In the genomic region with DNA sequence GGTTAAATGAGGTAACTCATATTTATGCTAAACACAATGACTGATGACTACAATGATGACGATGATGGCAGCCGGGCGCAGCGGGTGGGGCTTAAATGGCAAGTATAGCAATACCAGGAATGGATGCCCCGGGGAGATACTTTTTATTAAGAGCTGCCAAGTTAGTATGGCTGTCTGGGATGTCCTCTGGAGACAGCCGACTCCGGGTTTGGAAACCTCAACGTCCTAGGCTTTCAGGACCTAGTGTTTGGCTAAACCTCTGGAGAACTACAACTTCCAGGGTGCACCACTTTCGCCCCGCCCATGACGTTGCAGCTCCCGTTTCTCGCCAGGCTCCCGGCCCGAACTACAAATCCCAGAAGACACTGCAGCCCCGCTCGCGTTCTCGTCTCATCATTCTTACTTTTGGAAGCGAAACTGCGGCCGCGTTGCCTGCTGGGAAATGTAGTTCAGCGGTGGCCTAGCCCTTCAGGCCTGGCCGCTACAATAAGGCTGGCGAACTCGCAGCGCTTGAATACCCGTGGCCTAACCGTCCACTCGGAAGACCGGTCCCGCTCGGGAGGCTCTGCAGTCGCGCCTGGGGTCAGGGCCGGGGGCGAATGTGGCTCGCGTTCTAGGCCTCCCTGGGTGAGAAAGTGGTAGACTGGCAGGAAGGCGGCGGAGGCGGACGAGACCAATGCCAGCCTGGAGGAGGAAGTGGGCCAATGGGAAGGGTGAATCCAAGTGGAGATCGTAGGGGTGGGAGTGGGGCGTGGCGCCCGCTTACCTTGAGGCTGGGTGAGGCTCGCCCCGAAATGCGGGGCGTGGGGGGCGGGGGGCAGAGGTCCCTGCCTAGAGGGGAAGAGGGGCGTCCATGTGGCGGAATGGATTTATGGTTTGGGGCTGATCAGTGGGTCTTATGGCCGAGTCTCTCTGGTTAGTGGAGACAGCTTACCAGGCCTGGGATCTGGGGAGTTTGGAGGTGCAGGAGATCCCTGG, we compare ENCODE assay signal across 8 cellular contexts. TPM values are rescaled to one million over a fixed set of nuclear protein-coding genes. Genes with fewer than 3 reads are reported as not detected.
DNase-seq lines count a peak whose midpoint lies in the region; ATAC-seq and TF ChIP-seq lines count a peak whose summit lies in the region.

A gene (plus strand): TSS at position 463 of the 978 bp plus-strand sequence. CDS start 2,221 bp downstream, outside the sequence.

- peak within 1 kb of the TSS; percentile 94 for H3K27ac Mint-ChIP-seq in activated CD4-positive, alpha-beta memory T cell treated with anti-CD3 and anti-CD28 coated beads for 36 hours

- POLR2A ChIA-PET in activated CD4-positive, alpha-beta memory T cell treated with anti-CD3 and anti-CD28 coated beads for 36 hours (lab: Charles Lee), result interaction anchor here (1.0 to 1.3 kb wide), 2 partner anchors 86 to 189 kb away, joined by 3 to 8 read pairs; a partner anchor contains a TSS

- H3K27me3 Mint-ChIP-seq in activated CD4-positive, alpha-beta memory T cell treated with anti-CD3 and anti-CD28 coated beads for 36 hours, result peaks cover 2% of the 10 kb centered on the region

- TF ChIP-seq RAD21 in liver (IDR thresholded peaks at IDR 0.05), result no peak

- peaks cover 0 to 10% (median 3%) of the 10 kb centered on the region in 4 donors for H3K4me1 ChIP-seq in liver (ENCODE audit: control insufficient read depth in 4 of 4, insufficient read depth in 4 of 4, low read length in 3 of 4)

- H3K27ac ChIP-seq in dorsolateral prefrontal cortex (peak within 1 kb of the TSS; percentile 77 to 100 (median 98)), liver (ENCODE audit: low read depth in 1 of 2, low read length in 2 of 2) (peak within 1 kb of the TSS; percentile 95 to 98)

- CTCF ChIA-PET in activated CD4-positive, alpha-beta memory T cell treated with anti-CD3 and anti-CD28 coated beads for 36 hours (lab: Charles Lee), result interaction anchor here (0.8 to 2.0 kb wide), 3 partner anchors 9 to 380 kb away, joined by 3 to 5 read pairs (median 3); no protein-coding TSS in a partner anchor

- no peaks in the 10 kb centered on the region for H3K9me3 Mint-ChIP-seq in activated CD4-positive, alpha-beta memory T cell treated with anti-CD3 and anti-CD28 coated beads for 36 hours

- ATAC-seq in GM19438 (IDR thresholded peaks at IDR 0.05; ENCODE audit: low read depth, unreplicated experiment) (peak; percentile 90), HG03575 (IDR thresholded peaks at IDR 0.05; ENCODE audit: extremely low read depth, insufficient number of reproducible peaks, low FRiP score, unreplicated experiment) (peak; percentile 87)

- intact Hi-C loops in activated CD4-positive, alpha-beta memory T cell treated with anti-CD3 and anti-CD28 coated beads for 36 hours (cut with micrococcal nuclease), result loop anchor here (1.0 to 5.0 kb wide), 10 partner anchors 40 to 380 kb away; a partner anchor contains a TSS
- intact Hi-C loops in dorsolateral prefrontal cortex (cut with DNase I), result loop anchor here (2.0 to 5.0 kb wide), 4 partner anchors 85 to 300 kb away; a partner anchor contains a TSS

- H3K27me3 ChIP-seq in dorsolateral prefrontal cortex (peaks cover 0 to 3% (median 0%) of the 10 kb centered on the region in 45 donors), liver (ENCODE audit: control insufficient read depth in 4 of 4, insufficient read depth in 4 of 4, low read length in 3 of 4) (no peaks in the 10 kb centered on the region)

- peak within 1 kb of the TSS; percentile 56 to 98 (median 84) for H3K4me3 ChIP-seq in dorsolateral prefrontal cortex
- H3K4me3 ChIP-seq in liver (ENCODE audit: low read depth in 1 of 3, low read length in 3 of 3), result peak within 1 kb of the TSS; percentile 62 to 85 (median 66)

- peak within 1 kb of the TSS in 1 of 2 donors; percentile 91 for H3K9ac ChIP-seq in liver (ENCODE audit: low read depth in 1 of 2, low read length in 2 of 2)

- peak; percentile 98 for DNase-seq in CD1c-positive myeloid dendritic cell (ENCODE audit: extremely low spot score)
- peak; percentile 98 for DNase-seq in NCI-H82 treated with DMSO at 0.1 percent for 48 hours (lab: John Stamatoyannopoulos, UW; ENCODE audit: unreplicated experiment)
- DNase-seq in activated CD4-positive, alpha-beta memory T cell treated with anti-CD3 and anti-CD28 coated beads for 36 hours, result peak; percentile 99
- DNase-seq in dorsolateral prefrontal cortex, result peak; percentile 98 to 100 (median 99)
- DNase-seq in stimulated activated CD4-positive, alpha-beta T cell treated with anti-CD3 and anti-CD28 coated beads, Interleukin-4, amount 100 ng/mL, for 24 hours, result peak; percentile 99

- peak within 1 kb of the TSS; percentile 95 for H3K4me3 Mint-ChIP-seq in activated CD4-positive, alpha-beta memory T cell treated with anti-CD3 and anti-CD28 coated beads for 36 hours

- H3K36me3 ChIP-seq in liver (ENCODE audit: control insufficient read depth in 4 of 4, insufficient read depth in 3 of 4, low read depth in 1 of 4, low read length in 3 of 4), result peaks cover 0 to 13% (median 4%) of the 10 kb centered on the region in 4 donors

- TF ChIP-seq CTCF in dorsolateral prefrontal cortex (IDR thresholded peaks at IDR 0.05 in 54 of 56, conservative IDR thresholded peaks at IDR 0.05 in 2 of 56; ENCODE audit: low read depth in 1 of 56, partially characterized antibody in 56 of 56), result peak in 15 of 56 donors; percentile 5 to 45 (median 25)
- no peak for TF ChIP-seq CTCF in liver (IDR thresholded peaks at IDR 0.05; ENCODE audit: low read depth, low read length, missing input control)

- peaks cover 4% of the 10 kb centered on the region for H3K36me3 Mint-ChIP-seq in activated CD4-positive, alpha-beta memory T cell treated with anti-CD3 and anti-CD28 coated beads for 36 hours

- WGBS in liver, result 7% methylated on average over 56 of the region's 56 CpGs

- H3K4me1 Mint-ChIP-seq in activated CD4-positive, alpha-beta memory T cell treated with anti-CD3 and anti-CD28 coated beads for 36 hours (ENCODE audit: low read depth), result peaks cover 8% of the 10 kb centered on the region

- H3K9me3 ChIP-seq in liver (ENCODE audit: control insufficient read depth in 4 of 4, low read length in 3 of 4), result no peaks in the 10 kb centered on the region

TF ChIP-seq in liver, 16 proteins besides CTCF, POLR2A, EP300 and RAD21 (continues in another document):
- TF ChIP-seq RXRA (IDR thresholded peaks at IDR 0.05) (peak in 1 of 2 donors; percentile 39), JUND (IDR thresholded peaks at IDR 0.05) (no peak), GABPA (IDR thresholded peaks at IDR 0.05 in 1 of 2, conservative IDR thresholded peaks at IDR 0.05 in 1 of 2) (peak in 1 of 2 donors; percentile 76), FOXA1 (IDR thresholded peaks at IDR 0.05) (no peak), YY1 (IDR thresholded peaks at IDR 0.05) (peak; percentile 83), EGR1 (IDR thresholded peaks at IDR 0.05; ENCODE audit: low read depth in 2 of 2) (peak in 1 of 2 donors; percentile 10), SP1 (IDR thresholded peaks at IDR 0.05) (peak; percentile 67)
- TF ChIP-seq, protein P1, sequence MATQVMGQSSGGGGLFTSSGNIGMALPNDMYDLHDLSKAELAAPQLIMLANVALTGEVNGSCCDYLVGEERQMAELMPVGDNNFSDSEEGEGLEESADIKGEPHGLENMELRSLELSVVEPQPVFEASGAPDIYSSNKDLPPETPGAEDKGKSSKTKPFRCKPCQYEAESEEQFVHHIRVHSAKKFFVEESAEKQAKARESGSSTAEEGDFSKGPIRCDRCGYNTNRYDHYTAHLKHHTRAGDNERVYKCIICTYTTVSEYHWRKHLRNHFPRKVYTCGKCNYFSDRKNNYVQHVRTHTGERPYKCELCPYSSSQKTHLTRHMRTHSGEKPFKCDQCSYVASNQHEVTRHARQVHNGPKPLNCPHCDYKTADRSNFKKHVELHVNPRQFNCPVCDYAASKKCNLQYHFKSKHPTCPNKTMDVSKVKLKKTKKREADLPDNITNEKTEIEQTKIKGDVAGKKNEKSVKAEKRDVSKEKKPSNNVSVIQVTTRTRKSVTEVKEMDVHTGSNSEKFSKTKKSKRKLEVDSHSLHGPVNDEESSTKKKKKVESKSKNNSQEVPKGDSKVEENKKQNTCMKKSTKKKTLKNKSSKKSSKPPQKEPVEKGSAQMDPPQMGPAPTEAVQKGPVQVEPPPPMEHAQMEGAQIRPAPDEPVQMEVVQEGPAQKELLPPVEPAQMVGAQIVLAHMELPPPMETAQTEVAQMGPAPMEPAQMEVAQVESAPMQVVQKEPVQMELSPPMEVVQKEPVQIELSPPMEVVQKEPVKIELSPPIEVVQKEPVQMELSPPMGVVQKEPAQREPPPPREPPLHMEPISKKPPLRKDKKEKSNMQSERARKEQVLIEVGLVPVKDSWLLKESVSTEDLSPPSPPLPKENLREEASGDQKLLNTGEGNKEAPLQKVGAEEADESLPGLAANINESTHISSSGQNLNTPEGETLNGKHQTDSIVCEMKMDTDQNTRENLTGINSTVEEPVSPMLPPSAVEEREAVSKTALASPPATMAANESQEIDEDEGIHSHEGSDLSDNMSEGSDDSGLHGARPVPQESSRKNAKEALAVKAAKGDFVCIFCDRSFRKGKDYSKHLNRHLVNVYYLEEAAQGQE (IDR thresholded peaks at IDR 0.05), result peak; percentile 62
- TF ChIP-seq, protein P2, sequence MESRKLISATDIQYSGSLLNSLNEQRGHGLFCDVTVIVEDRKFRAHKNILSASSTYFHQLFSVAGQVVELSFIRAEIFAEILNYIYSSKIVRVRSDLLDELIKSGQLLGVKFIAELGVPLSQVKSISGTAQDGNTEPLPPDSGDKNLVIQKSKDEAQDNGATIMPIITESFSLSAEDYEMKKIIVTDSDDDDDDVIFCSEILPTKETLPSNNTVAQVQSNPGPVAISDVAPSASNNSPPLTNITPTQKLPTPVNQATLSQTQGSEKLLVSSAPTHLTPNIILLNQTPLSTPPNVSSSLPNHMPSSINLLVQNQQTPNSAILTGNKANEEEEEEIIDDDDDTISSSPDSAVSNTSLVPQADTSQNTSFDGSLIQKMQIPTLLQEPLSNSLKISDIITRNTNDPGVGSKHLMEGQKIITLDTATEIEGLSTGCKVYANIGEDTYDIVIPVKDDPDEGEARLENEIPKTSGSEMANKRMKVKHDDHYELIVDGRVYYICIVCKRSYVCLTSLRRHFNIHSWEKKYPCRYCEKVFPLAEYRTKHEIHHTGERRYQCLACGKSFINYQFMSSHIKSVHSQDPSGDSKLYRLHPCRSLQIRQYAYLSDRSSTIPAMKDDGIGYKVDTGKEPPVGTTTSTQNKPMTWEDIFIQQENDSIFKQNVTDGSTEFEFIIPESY (IDR thresholded peaks at IDR 0.05), result peak; percentile 98
- TF ChIP-seq, protein P3, sequence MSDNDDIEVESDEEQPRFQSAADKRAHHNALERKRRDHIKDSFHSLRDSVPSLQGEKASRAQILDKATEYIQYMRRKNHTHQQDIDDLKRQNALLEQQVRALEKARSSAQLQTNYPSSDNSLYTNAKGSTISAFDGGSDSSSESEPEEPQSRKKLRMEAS (IDR thresholded peaks at IDR 0.05), result peak; percentile 41
- TF ChIP-seq, protein P4, sequence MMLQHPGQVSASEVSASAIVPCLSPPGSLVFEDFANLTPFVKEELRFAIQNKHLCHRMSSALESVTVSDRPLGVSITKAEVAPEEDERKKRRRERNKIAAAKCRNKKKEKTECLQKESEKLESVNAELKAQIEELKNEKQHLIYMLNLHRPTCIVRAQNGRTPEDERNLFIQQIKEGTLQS (IDR thresholded peaks at IDR 0.05), result no peak

RNA-seq across cellular contexts. Expression of the gene that starts here (rescaled TPM):
- 10 to 100 TPM; 20.8 to 25.2 TPM for total RNA-seq in activated CD4-positive, alpha-beta memory T cell treated with anti-CD3 and anti-CD28 coated beads for 36 hours
- total RNA-seq in dorsolateral prefrontal cortex (10 to 100 TPM; 15.9 to 35.4 (median 24.8) TPM), liver (1 to 10 TPM; 6.3 to 9.3 TPM)
- 1 to 10 TPM; 3.4 to 4.4 TPM for polyA plus RNA-seq in liver

Comparison
In these comparisons a context has a peak if more than half of its experiments do, and no peak if none do; other contexts are left out.
1. Peak in every context shown above with its lines: DNase-seq, ATAC-seq, H3K4me3 ChIP-seq and H3K27ac ChIP-seq.